ENCODE assay signal across 8 cellular contexts in the genomic region with DNA sequence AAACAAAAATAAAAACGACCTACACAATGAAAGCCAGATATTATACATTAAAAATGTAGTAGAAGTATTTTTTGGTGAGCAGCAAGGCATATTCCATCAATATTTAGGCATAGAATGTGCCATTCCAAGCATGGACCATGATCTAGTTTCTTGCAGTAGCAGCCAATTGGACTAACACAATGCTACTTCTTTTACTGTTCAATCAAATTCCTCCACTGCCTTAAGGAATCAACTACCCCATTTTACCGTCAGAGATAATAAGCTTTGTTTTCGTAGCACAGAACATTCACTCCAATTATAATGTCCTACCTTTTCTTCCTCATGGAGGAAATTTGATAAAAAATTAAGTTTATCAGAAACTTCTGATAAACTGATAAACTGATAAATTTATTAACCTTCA. TPM values are rescaled to one million over a fixed set of nuclear protein-coding genes. Genes with fewer than 3 reads are reported as not detected.
DNase-seq lines count a peak whose midpoint lies in the region; ATAC-seq, FAIRE-seq and TF ChIP-seq lines count a peak whose summit lies in the region.

No MANE protein-coding gene starts in this region.

- H3K4me2 ChIP-seq in K562 (ENCODE audit: insufficient read depth, low read length) = peak overlapping the region; percentile 87

- no peak for TF ChIP-seq POLR2A in K562 (conservative IDR thresholded peaks at IDR 0.05)

- intact Hi-C loops in K562 (cut with micrococcal nuclease) = loop anchor here (5.0 kb wide), 4 partner anchors 36 to 169 kb away; a partner anchor contains a TSS

- no peak overlapping the region for H2AFZ ChIP-seq in K562 (ENCODE audit: low read depth, low read length)

- H3K36me3 ChIP-seq in HUES48 (ENCODE audit: control insufficient read depth, insufficient read depth, low read length) (peaks cover 2% of the 10 kb centered on the region; the same call in 1 of the 2 replicates), K562 (ENCODE audit: control insufficient read depth, insufficient read depth, low read length) (peaks cover 35% of the 10 kb centered on the region), mesodermal cell (ENCODE audit: control insufficient read depth, insufficient read depth, low read length) (peaks cover 26% of the 10 kb centered on the region)

- no peak for ATAC-seq in K562
- ATAC-seq in GM18867 (IDR thresholded peaks at IDR 0.05; ENCODE audit: unreplicated experiment) = no peak

- peak; percentile 33 for DNase-seq in AG08396 (ENCODE audit: low spot score)
- DNase-seq in K562 (ENCODE audit: extremely low read depth in 1 of 4, low spot score in 3 of 4) = peak in 1 of 4 experiments; percentile 38
- no peak for DNase-seq in NOMO-1 treated with dmso at 0.1 percent for 144 hours (lab: John Stamatoyannopoulos, UW; ENCODE audit: unreplicated experiment)
- DNase-seq in NCI-H128 (lab: John Stamatoyannopoulos, UW; ENCODE audit: unreplicated experiment) = no peak
- no peak for DNase-seq in cerebellar nuclear complex (lab: John Stamatoyannopoulos, UW)

- H4K20me1 ChIP-seq in K562 (replicated peaks; ENCODE audit: control insufficient read depth, insufficient read depth, low read length) = peaks cover 9% of the 10 kb centered on the region; the same call in 1 of the 2 replicates

- in situ Hi-C loops in K562 (cut with MboI) = no loop called here

- H3K79me2 ChIP-seq in K562 (ENCODE audit: control insufficient read depth, insufficient read depth, low read length) = peaks cover 70% of the 10 kb centered on the region

- CTCF ChIA-PET in K562 (lab: Yijun Ruan, JAX; ENCODE audit: low intra/inter-chr PET ratio) = no interaction called here

- peak overlapping the region; percentile 22 for H3K27ac ChIP-seq in HUES48 (ENCODE audit: low read depth, low read length)
- H3K27ac ChIP-seq in K562 (ENCODE audit: extremely low read depth, low read depth, low read length) = peak overlapping the region; percentile 98; the same call in 2 of the 3 replicates
- H3K27ac ChIP-seq in mesodermal cell (ENCODE audit: low read depth, low read length, severe bottlenecking) = no peak overlapping the region

- WGBS in K562 (ENCODE audit: insufficient coverage, low coverage, missing lambda C conversion rate) = 1% methylated on average over 3 of the region's 3 CpGs
- 20% methylated on average over 1 of the region's 3 CpGs; no CpG with 5 or more reads in 1 of the 2 experiments for WGBS in mesodermal cell (ENCODE audit: insufficient coverage in 2 of 2), 2 experiments

- no peaks in the 10 kb centered on the region for H3K9me1 ChIP-seq in K562 (ENCODE audit: control insufficient read depth, insufficient read depth, low read length)

- H3K27me3 ChIP-seq in HUES48 (ENCODE audit: control insufficient read depth, insufficient read depth, low read length) (no peaks in the 10 kb centered on the region), K562 (ENCODE audit: control insufficient read depth in 2 of 2, insufficient read depth in 2 of 2, low read length in 2 of 2) (no peaks in the 10 kb centered on the region)

- no peaks in the 10 kb centered on the region for H3K9me3 ChIP-seq in HUES48 (ENCODE audit: control insufficient read depth, insufficient read depth, low read length)
- no peaks in the 10 kb centered on the region for H3K9me3 ChIP-seq in K562 (replicated peaks; ENCODE audit: control insufficient read depth, insufficient read depth, low read depth, low read length)
- H3K9me3 ChIP-seq in mesodermal cell (ENCODE audit: control insufficient read depth, low read length) = no peaks in the 10 kb centered on the region

- TF ChIP-seq RAD21 in K562 (CRISPR knock-in tag; conservative IDR thresholded peaks at IDR 0.05 in 1 of 2, IDR thresholded peaks at IDR 0.05 in 1 of 2) = no peak

- H3K4me3 ChIP-seq in HUES48 (ENCODE audit: low read depth, low read length) = peak overlapping the region; percentile 96
- peak overlapping the region; percentile 98 for H3K4me3 ChIP-seq in K562
- peak overlapping the region; percentile 90 for H3K4me3 ChIP-seq in mesodermal cell (ENCODE audit: extremely low read depth, insufficient read depth, low read length, poor library complexity, severe bottlenecking)

- H3K9ac ChIP-seq in HUES48 (ENCODE audit: low read depth, low read length) = peak overlapping the region; percentile 98
- H3K9ac ChIP-seq in K562 (ENCODE audit: insufficient read depth in 1 of 2, low read depth in 2 of 2, low read length in 2 of 2) = peak overlapping the region in 1 of 2 experiments; percentile 99; a peak in 3 of 4 replicates

- no peak for TF ChIP-seq EP300 in K562 (IDR thresholded peaks at IDR 0.05; ENCODE audit: low read length)

- no peak for TF ChIP-seq CTCF in K562 (IDR thresholded peaks at IDR 0.05 in 2 of 3, conservative IDR thresholded peaks at IDR 0.05 in 1 of 3; ENCODE audit: insufficient read depth in 2 of 3, low read depth in 1 of 3, low read length in 3 of 3)

- no peak for FAIRE-seq in K562 (lab: Jason Lieb, UNC)

- BruUV-seq in K562 (replicated peaks; lab: Mats Ljungman, UMichigan) = TSS peak; percentile 44

- H3K4me1 ChIP-seq in HUES48 (ENCODE audit: control insufficient read depth, insufficient read depth, low read length) (peaks cover 15% of the 10 kb centered on the region; the same call in 1 of the 2 replicates), K562 (replicated peaks in 1 of 2; ENCODE audit: control insufficient read depth in 2 of 2, insufficient read depth in 2 of 2, low read length in 2 of 2) (peaks cover 9 to 21% of the 10 kb centered on the region in 2 experiments; a peak in 4 of 5 replicates), mesodermal cell (ENCODE audit: control insufficient read depth, insufficient read depth, low read length, poor library complexity, severe bottlenecking) (no peaks in the 10 kb centered on the region)

- POLR2A ChIA-PET in K562 (lab: Yijun Ruan, JAX) = interaction anchor here (0.7 to 3.2 kb wide), 7 partner anchors 14 to 172 kb away, joined by 3 to 14 read pairs (median 11); a partner anchor contains a TSS

RNA-seq across cellular contexts. Expression of a gene that starts 1.3 kb away (rescaled TPM):
- total RNA-seq in K562 (2011; cell fraction: chromatin; rRNA removed; ENCODE audit: low replicate concordance) = 46.5 and 118 TPM in 2 replicates
- 23.9 and 24.3 TPM in 2 replicates for total RNA-seq in K562 (2011; cell fraction: nucleolus; rRNA removed)
- total RNA-seq in K562 (2011; cell fraction: nucleoplasm; rRNA removed) = 35.3 and 42.9 TPM in 2 replicates
- total RNA-seq in K562 (2014; rRNA removed) (14.0 and 22.5 TPM in 2 replicates), K562 (2014; rRNA removed; fragmentation: Illumina TruSeq; extraction: Trizol) (28.4 and 32.1 TPM in 2 replicates), K562 (2015; rRNA removed; fragmentation: Illumina TruSeq; extraction: Trizol) (26.5 and 26.6 TPM in 2 replicates), K562 (2021) (33.2 and 36.3 TPM in 2 replicates)
- polyA plus RNA-seq in K562 (2011; rRNA removed) (18.4 and 24.0 TPM in 2 replicates), K562 (2014; fragmentation: Illumina TruSeq; extraction: Trizol) (28.7 and 29.1 TPM in 2 replicates), K562 (2014; fragmentation: Nextera tagmentation; extraction: Ambion mirVana) (1 to 10 TPM; 5.0 to 5.6 TPM), K562 (2014; rRNA removed) (11.9 and 13.2 TPM in 2 replicates)
- 14.4 and 17.0 TPM in 2 replicates for polyA plus RNA-seq in K562 (2011; cell fraction: cytosol; rRNA removed)
- polyA plus RNA-seq in K562 (2011; cell fraction: nucleus; rRNA removed) = 21.7 and 22.5 TPM in 2 replicates
- 15.0 and 16.6 TPM in 2 replicates for polyA plus RNA-seq in K562 (2012)
- polyA minus RNA-seq in K562 (2011; rRNA and poly(A)+ RNA removed) = 60.3 and 69.3 TPM in 2 replicates
- polyA minus RNA-seq in K562 (2011; cell fraction: cytosol; rRNA and poly(A)+ RNA removed) = 31.1 and 31.3 TPM in 2 replicates
- polyA minus RNA-seq in K562 (2011; cell fraction: nucleus; rRNA and poly(A)+ RNA removed) = 22.2 and 41.8 TPM in 2 replicates
- 12.8 TPM for polyA plus RNA-seq in mesodermal cell (2013, experiment 1 of 2)
- polyA plus RNA-seq in mesodermal cell (2013, experiment 2 of 2) = 12.7 TPM

RNA-seq across cellular contexts. Expression of a gene that starts 29.7 kb away (rescaled TPM):
- 105 and 121 TPM in 2 replicates for total RNA-seq in K562 (2011; cell fraction: chromatin; rRNA removed; ENCODE audit: low replicate concordance)
- total RNA-seq in K562 (2011; cell fraction: nucleolus; rRNA removed) = 31.3 and 32.5 TPM in 2 replicates
- 51.2 and 83.9 TPM in 2 replicates for total RNA-seq in K562 (2011; cell fraction: nucleoplasm; rRNA removed)
- total RNA-seq in K562 (2014; rRNA removed) = 44.7 and 50.5 TPM in 2 replicates
- 112 and 127 TPM in 2 replicates for total RNA-seq in K562 (2014; rRNA removed; fragmentation: Illumina TruSeq; extraction: Trizol)
- 78.1 and 83.6 TPM in 2 replicates for total RNA-seq in K562 (2015; rRNA removed; fragmentation: Illumina TruSeq; extraction: Trizol)
- 101 and 103 TPM in 2 replicates for total RNA-seq in K562 (2021)
- 112 and 136 TPM in 2 replicates for polyA plus RNA-seq in K562 (2011; rRNA removed)
- polyA plus RNA-seq in K562 (2011; cell fraction: cytosol; rRNA removed) = 35.5 and 60.8 TPM in 2 replicates
- polyA plus RNA-seq in K562 (2011; cell fraction: nucleus; rRNA removed) = 52.5 and 59.6 TPM in 2 replicates
- polyA plus RNA-seq in K562 (2012) = 38.4 and 46.1 TPM in 2 replicates
- polyA plus RNA-seq in K562 (2014; fragmentation: Illumina TruSeq; extraction: Trizol) = 59.5 and 67.4 TPM in 2 replicates
- polyA plus RNA-seq in K562 (2014; fragmentation: Nextera tagmentation; extraction: Ambion mirVana) = 10 to 100 TPM; 28.9 to 39.7 TPM
- polyA plus RNA-seq in K562 (2014; rRNA removed) = 53.1 and 53.4 TPM in 2 replicates
- polyA minus RNA-seq in K562 (2011; rRNA and poly(A)+ RNA removed) = 293 and 318 TPM in 2 replicates
- polyA minus RNA-seq in K562 (2011; cell fraction: cytosol; rRNA and poly(A)+ RNA removed) = 67.9 and 134 TPM in 2 replicates
- 19.9 and 34.4 TPM in 2 replicates for polyA minus RNA-seq in K562 (2011; cell fraction: nucleus; rRNA and poly(A)+ RNA removed)
- 31.6 TPM for polyA plus RNA-seq in mesodermal cell (2013, experiment 1 of 2)
- polyA plus RNA-seq in mesodermal cell (2013, experiment 2 of 2) = 35.5 TPM

RNA-seq across cellular contexts. Expression of a gene that starts 33.0 kb away (rescaled TPM):
- total RNA-seq in K562 (2011; cell fraction: chromatin; rRNA removed; ENCODE audit: low replicate concordance) = 143 TPM in 2 replicates
- 190 and 200 TPM in 2 replicates for total RNA-seq in K562 (2011; cell fraction: nucleolus; rRNA removed)
- total RNA-seq in K562 (2011; cell fraction: nucleoplasm; rRNA removed) = 178 and 226 TPM in 2 replicates
- total RNA-seq in K562 (2014; rRNA removed) (302 and 327 TPM in 2 replicates), K562 (2014; rRNA removed; fragmentation: Illumina TruSeq; extraction: Trizol) (235 and 246 TPM in 2 replicates), K562 (2015; rRNA removed; fragmentation: Illumina TruSeq; extraction: Trizol) (215 and 217 TPM in 2 replicates), K562 (2021) (231 and 238 TPM in 2 replicates)
- polyA plus RNA-seq in K562 (2011; rRNA removed) (307 and 425 TPM in 2 replicates), K562 (2014; fragmentation: Illumina TruSeq; extraction: Trizol) (303 and 361 TPM in 2 replicates), K562 (2014; fragmentation: Nextera tagmentation; extraction: Ambion mirVana) (100 to 1,000 TPM; 536 to 541 TPM), K562 (2014; rRNA removed) (411 and 464 TPM in 2 replicates)
- 302 and 333 TPM in 2 replicates for polyA plus RNA-seq in K562 (2011; cell fraction: cytosol; rRNA removed)
- polyA plus RNA-seq in K562 (2011; cell fraction: nucleus; rRNA removed) = 61.1 and 83.0 TPM in 2 replicates
- polyA plus RNA-seq in K562 (2012) = 178 and 267 TPM in 2 replicates
- polyA minus RNA-seq in K562 (2011; rRNA and poly(A)+ RNA removed) = 317 and 349 TPM in 2 replicates
- polyA minus RNA-seq in K562 (2011; cell fraction: cytosol; rRNA and poly(A)+ RNA removed) = 86.4 and 132 TPM in 2 replicates
- 29.5 and 35.4 TPM in 2 replicates for polyA minus RNA-seq in K562 (2011; cell fraction: nucleus; rRNA and poly(A)+ RNA removed)
- polyA plus RNA-seq in mesodermal cell (2013, experiment 1 of 2) = 111 TPM
- polyA plus RNA-seq in mesodermal cell (2013, experiment 2 of 2) = 108 TPM
